9 cellular contexts compared by ENCODE assay signal in the genomic region with DNA sequence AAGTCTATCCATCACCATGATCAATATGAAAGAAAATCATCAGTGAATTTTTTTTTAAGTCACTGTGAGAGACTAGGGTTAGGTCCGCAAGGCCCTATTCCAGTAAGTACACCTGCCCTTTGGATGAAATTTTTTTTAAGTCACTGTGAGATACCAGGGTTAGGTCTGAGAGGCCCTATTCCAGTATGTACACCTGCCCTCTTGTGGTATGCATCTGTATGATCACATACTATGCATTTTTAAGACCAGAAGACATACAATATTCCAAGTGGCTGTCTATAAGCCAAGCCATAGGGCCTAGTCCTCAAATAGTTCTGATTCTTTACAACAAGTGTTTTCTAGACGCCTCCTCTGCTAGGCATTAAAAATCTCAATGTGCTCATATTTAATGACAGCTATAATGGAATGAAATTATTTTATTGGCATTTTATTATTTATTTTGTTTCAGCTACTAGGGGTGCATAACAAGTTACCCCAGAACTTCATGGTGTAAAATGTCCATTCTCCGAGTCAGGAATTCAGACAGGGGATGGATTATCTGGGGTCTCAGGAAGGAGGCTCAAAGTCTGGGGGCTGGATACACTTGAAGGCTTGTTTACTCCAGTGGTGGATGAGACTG. TPM values are rescaled to one million over a fixed set of nuclear protein-coding genes. Genes with fewer than 3 reads are reported as not detected.
A peak's percentile ranks its signal among the peaks of the same experiment; 100 is the strongest.
DNase-seq lines count a peak whose midpoint lies in the region; ATAC-seq, FAIRE-seq and TF ChIP-seq lines count a peak whose summit lies in the region.
"Had no signal": no experiment of that assay in that cellular context is flagged by ENCODE, and none has a peak within 500 bp of the region (broad histone marks: within the 10 kb centered on the region; RNA-seq: fewer than 3 reads in every experiment).

No MANE protein-coding gene starts in this region.

- no peak for FAIRE-seq in RCC 7860 (lab: Jason Lieb, UNC)

- peak; percentile 67 for DNase-seq in ELR (ENCODE audit: low read depth)
- peak; percentile 37 for DNase-seq in RCC 7860 (ENCODE audit: low spot score)
- peak; percentile 49 for DNase-seq in fibroblast of the aortic adventitia (ENCODE audit: low read depth)
- no peak for DNase-seq in activated gamma-delta T cell treated with Interleukin-2 at 50 U/mL for 16 hours
- DNase-seq in left lobe of liver (ENCODE audit: low spot score), result no peak
- DNase-seq in posterior vena cava (ENCODE audit: low spot score), result no peak
- no peak for DNase-seq in hepatic stellate cell (ENCODE audit: low spot score)

- H3K4me3 ChIP-seq in fibroblast of the aortic adventitia (ENCODE audit: low read depth, low read length), result no peak overlapping the region
- H3K4me3 ChIP-seq: SK-N-MC had no signal

- peak; percentile 46 for TF ChIP-seq CTCF in fibroblast of the aortic adventitia (IDR thresholded peaks at IDR 0.05; ENCODE audit: insufficient read depth, low read length)

- peak; percentile 55 for ATAC-seq in HG03432 (IDR thresholded peaks at IDR 0.05; ENCODE audit: unreplicated experiment)
- no peak for ATAC-seq in left lobe of liver

- intact Hi-C loops in posterior vena cava (cut with DNase I), result loop anchor here in 1 of 2 donors (2.0 kb wide), 1 partner anchor 39 kb away; no protein-coding TSS in a partner anchor

RNA-seq across cellular contexts. Expression of gene TEX36, which starts 53.1 kb away (rescaled TPM):
- total RNA-seq in fibroblast of the aortic adventitia (ENCODE audit: low replicate concordance), result 2.1 TPM in 1 of 2 replicates, not detected in the other
- not detected for total RNA-seq in left lobe of liver
- not detected for total RNA-seq in posterior vena cava

Comparison
In these comparisons a context has a peak if more than half of its experiments do, and no peak if none do; other contexts are left out.
1. DNase-seq: peak in ELR (single experiment), RCC 7860 (single experiment) and fibroblast of the aortic adventitia (single experiment); none in activated gamma-delta T cell treated with Interleukin-2 at 50 U/mL for 16 hours (single experiment), left lobe of liver (single experiment), posterior vena cava (single experiment) and hepatic stellate cell (single experiment).